Comparison of ENCODE assay signal across 1 cellular context in the genomic region with DNA sequence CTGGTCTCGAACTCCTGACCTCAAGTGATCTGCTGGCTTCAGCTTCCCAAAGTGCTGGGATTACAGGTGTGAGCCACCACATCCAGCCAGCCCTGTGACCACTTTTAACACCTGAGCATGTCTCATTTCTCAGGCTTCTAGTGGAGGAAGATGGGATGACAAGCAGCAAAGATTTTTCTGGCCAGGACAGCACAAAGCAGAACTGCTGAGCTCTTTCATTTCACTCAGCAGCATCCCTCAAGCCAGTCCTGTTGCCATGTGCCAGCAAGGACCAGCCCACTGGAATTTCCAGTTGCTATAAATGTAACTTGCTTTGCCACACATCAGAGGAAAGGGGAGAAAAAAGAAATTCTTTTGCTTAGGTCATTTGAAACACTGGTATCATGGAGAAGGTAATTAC.
TF ChIP-seq lines count a peak whose summit lies in the region.

No MANE protein-coding gene starts in this region.

TF ChIP-seq in IMR-90, 13 proteins besides CTCF, POLR2A, EP300 and RAD21 (continued from another document):
- TF ChIP-seq, protein P1, sequence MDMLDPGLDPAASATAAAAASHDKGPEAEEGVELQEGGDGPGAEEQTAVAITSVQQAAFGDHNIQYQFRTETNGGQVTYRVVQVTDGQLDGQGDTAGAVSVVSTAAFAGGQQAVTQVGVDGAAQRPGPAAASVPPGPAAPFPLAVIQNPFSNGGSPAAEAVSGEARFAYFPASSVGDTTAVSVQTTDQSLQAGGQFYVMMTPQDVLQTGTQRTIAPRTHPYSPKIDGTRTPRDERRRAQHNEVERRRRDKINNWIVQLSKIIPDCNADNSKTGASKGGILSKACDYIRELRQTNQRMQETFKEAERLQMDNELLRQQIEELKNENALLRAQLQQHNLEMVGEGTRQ (IDR thresholded peaks at IDR 0.05; ENCODE audit: low read depth, low read length) = no peak
- no peak for TF ChIP-seq MAFK (IDR thresholded peaks at IDR 0.05; ENCODE audit: low read depth, low read length)
- no peak for TF ChIP-seq FOS (IDR thresholded peaks at IDR 0.05; ENCODE audit: low read depth, low read length)
- TF ChIP-seq CHD1 (IDR thresholded peaks at IDR 0.05; ENCODE audit: low read depth, low read length) = no peak
- TF ChIP-seq BHLHE40 (IDR thresholded peaks at IDR 0.05; ENCODE audit: low read depth, low read length) = no peak
